8 cellular contexts compared by ENCODE assay signal in genomic region chr1:13749543-13750307, GRCh38. TPM values are rescaled to one million over a fixed set of nuclear protein-coding genes. Genes with fewer than 3 reads are reported as not detected.
DNase-seq lines count a peak whose midpoint lies in the region; ATAC-seq and TF ChIP-seq lines count a peak whose summit lies in the region.

No MANE protein-coding gene starts in this region.

- WGBS in ovary, 3 donors, result 0% methylated on average over 52 to 81 of the region's 81 CpGs

- peaks cover 8% of the 10 kb centered on the region for H3K4me1 ChIP-seq in ovary (ENCODE audit: insufficient read depth)

- no peak for TF ChIP-seq POLR2A in ovary (IDR thresholded peaks at IDR 0.05)

- no peaks in the 10 kb centered on the region for H3K27me3 ChIP-seq in ovary

- H3K4me3 ChIP-seq in ovary, result peak overlapping the region; percentile 71

- H3K36me3 ChIP-seq in ovary, result no peaks in the 10 kb centered on the region

- ATAC-seq in GM18508 (IDR thresholded peaks at IDR 0.05; ENCODE audit: insufficient read depth, unreplicated experiment) (peak; percentile 5), HG02610 (IDR thresholded peaks at IDR 0.05; ENCODE audit: unreplicated experiment) (peak; percentile 22), GM18870 (IDR thresholded peaks at IDR 0.05; ENCODE audit: unreplicated experiment) (no peak)

- DNase-seq in NCI-H226 (peak; percentile 13), germinal center (ENCODE audit: low spot score) (peak; percentile 50), ovary (peak; percentile 58 to 79 (median 67)), NCI-H2196 (lab: John Stamatoyannopoulos, UW; ENCODE audit: unreplicated experiment) (no peak)
- peak; percentile 71 to 76 for DNase-seq in activated T-cell treated with anti-CD3 and anti-CD28 coated beads, Interleukin-2, amount 50 U/mL, for 48 hours

- H3K27ac ChIP-seq in ovary, result peak overlapping the region; percentile 88 to 90

- no peak for TF ChIP-seq CTCF in ovary (IDR thresholded peaks at IDR 0.05)

- no peaks in the 10 kb centered on the region for H3K9me3 ChIP-seq in ovary

- intact Hi-C loops in ovary (cut with DNase I), result loop anchor here in 1 of 4 donors (5.0 kb wide), 1 partner anchor 47 kb away; the partner anchor contains the start of gene PRDM2

- no peak for TF ChIP-seq EP300 in ovary (IDR thresholded peaks at IDR 0.05)

RNA-seq across cellular contexts. Expression of gene PRDM2, which starts 49.7 kb away (rescaled TPM):
- 10 to 100 TPM; 32.3 to 81.9 (median 72.4) TPM for total RNA-seq in ovary
- polyA plus RNA-seq in ovary, result 10 to 100 TPM; 30.0 to 41.4 TPM
